In the genomic region with DNA sequence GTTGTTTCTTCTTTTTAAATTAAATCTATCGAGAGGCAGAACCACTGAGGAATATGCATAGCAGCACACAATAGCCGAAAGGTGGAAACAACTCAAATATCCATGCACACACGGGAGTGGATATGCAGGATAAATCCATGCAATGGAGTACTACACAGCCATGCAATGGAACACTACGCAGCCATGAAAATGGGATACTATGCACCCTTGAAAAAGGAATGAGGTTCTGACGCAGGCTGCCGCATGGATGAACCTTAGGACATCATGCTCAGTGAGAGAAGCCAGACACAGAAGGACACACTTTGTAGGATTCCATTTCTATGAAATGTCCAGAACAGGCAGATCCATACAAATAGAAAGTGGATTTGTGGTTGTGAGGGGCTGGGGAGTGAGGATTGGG, we compare ENCODE assay signal across 21 cellular contexts. TPM values are rescaled to one million over a fixed set of nuclear protein-coding genes. Genes with fewer than 3 reads are reported as not detected.
DNase-seq lines count a peak whose midpoint lies in the region; ATAC-seq lines count a peak whose summit lies in the region.
"Had no signal": no experiment of that assay in that cellular context is flagged by ENCODE, and none has a peak within 500 bp of the region (broad histone marks: within the 10 kb centered on the region; RNA-seq: fewer than 3 reads in every experiment).

No MANE protein-coding gene starts in this region.

- DNase-seq in activated naive CD4-positive, alpha-beta T cell treated with anti-CD3 and anti-CD28 coated beads, Interleukin-2, amount 10 ng/mL, durations not matched to agents 7 days and 5 days, result no peak
- DNase-seq in activated naive CD4-positive, alpha-beta T cell (lab: John Stamatoyannopoulos, UW), result no peak
- no peak for DNase-seq in activated T-helper 1 cell treated with anti-CD3 and anti-CD28 coated beads, Interleukin-12 subunit alpha, Interleukin-12 subunit beta, Interleukin-2, Interleukin-4 antibody, amounts not matched to agents 30 ng/mL and 10 ng/mL and 1 ng/mL, durations not matched to agents 14 hours and 24 hours and 36 hours (ENCODE audit: low spot score)
- DNase-seq in naive thymus-derived CD4-positive, alpha-beta T cell, result no peak
- DNase-seq in NCI-H345 treated with DMSO at 0.1 percent for 48 hours (lab: John Stamatoyannopoulos, UW; ENCODE audit: unreplicated experiment), result no peak
- no peak for DNase-seq in posterior vena cava (ENCODE audit: low spot score)
- DNase-seq in Right ventricle myocardium superior, result no peak
- DNase-seq: activated CD4-positive, CD25-positive, alpha-beta regulatory T cell treated with anti-CD3 and anti-CD28 coated beads, Interleukin-2, amount 50 U/mL, for 72 hours; cortex of kidney; DMS 273 treated with DMSO at 0.1 percent for 48 hours; NCI-H1105; psoas muscle had no signal

- H3K36me3 Mint-ChIP-seq in activated naive CD4-positive, alpha-beta T cell treated with anti-CD3 and anti-CD28 coated beads, Interleukin-2, amount 10 ng/mL, durations not matched to agents 7 days and 5 days, result peaks cover 29% of the 10 kb centered on the region
- peaks cover 6% of the 10 kb centered on the region for H3K36me3 Mint-ChIP-seq in activated T-helper 1 cell treated with anti-CD3 and anti-CD28 coated beads, Interleukin-12 subunit alpha, Interleukin-12 subunit beta, Interleukin-2, Interleukin-4 antibody, amounts not matched to agents 30 ng/mL and 10 ng/mL and 1 ng/mL, durations not matched to agents 14 hours and 24 hours and 36 hours (ENCODE audit: low read depth)
- H3K36me3 Mint-ChIP-seq in naive thymus-derived CD4-positive, alpha-beta T cell, result peaks cover 4 to 26% (median 20%) of the 10 kb centered on the region in 5 donors

- peaks cover 69% of the 10 kb centered on the region for H3K4me1 Mint-ChIP-seq in activated naive CD4-positive, alpha-beta T cell treated with anti-CD3 and anti-CD28 coated beads, Interleukin-2, amount 10 ng/mL, durations not matched to agents 7 days and 5 days
- H3K4me1 Mint-ChIP-seq in activated T-helper 1 cell treated with anti-CD3 and anti-CD28 coated beads, Interleukin-12 subunit alpha, Interleukin-12 subunit beta, Interleukin-2, Interleukin-4 antibody, amounts not matched to agents 30 ng/mL and 10 ng/mL and 1 ng/mL, durations not matched to agents 14 hours and 24 hours and 36 hours (ENCODE audit: low read depth), result peaks cover 31% of the 10 kb centered on the region
- H3K4me1 Mint-ChIP-seq in naive thymus-derived CD4-positive, alpha-beta T cell, result peaks cover 35 to 83% (median 54%) of the 10 kb centered on the region in 7 donors
- H3K4me1 Mint-ChIP-seq: GM23338 had no signal

- H3K4me1 ChIP-seq in naive thymus-derived CD4-positive, alpha-beta T cell (ENCODE audit: control insufficient read depth in 2 of 2, insufficient read depth in 2 of 2, low read length in 2 of 2), result peaks cover 47 to 60% of the 10 kb centered on the region in 2 donors
- H3K4me1 ChIP-seq: gastroesophageal sphincter, psoas muscle had no signal

- CTCF ChIA-PET in activated naive CD4-positive, alpha-beta T cell treated with anti-CD3 and anti-CD28 coated beads, Interleukin-2, amount 10 ng/mL, durations not matched to agents 7 days and 5 days (lab: Charles Lee), result no interaction called here
- CTCF ChIA-PET in naive thymus-derived CD4-positive, alpha-beta T cell (lab: Charles Lee), result no interaction called here

- peaks cover 10% of the 10 kb centered on the region for H3K27me3 Mint-ChIP-seq in activated naive CD4-positive, alpha-beta T cell treated with anti-CD3 and anti-CD28 coated beads, Interleukin-2, amount 10 ng/mL, durations not matched to agents 7 days and 5 days
- H3K27me3 Mint-ChIP-seq in activated T-helper 1 cell treated with anti-CD3 and anti-CD28 coated beads, Interleukin-12 subunit alpha, Interleukin-12 subunit beta, Interleukin-2, Interleukin-4 antibody, amounts not matched to agents 30 ng/mL and 10 ng/mL and 1 ng/mL, durations not matched to agents 14 hours and 24 hours and 36 hours (ENCODE audit: insufficient read depth), result peaks cover 2% of the 10 kb centered on the region
- peaks cover 0 to 11% (median 0%) of the 10 kb centered on the region in 5 donors for H3K27me3 Mint-ChIP-seq in naive thymus-derived CD4-positive, alpha-beta T cell
- H3K27me3 Mint-ChIP-seq: stimulated activated naive CD8-positive, alpha-beta T cell treated with anti-CD3 and anti-CD28 coated beads, Interleukin-15, amount 100 ng/mL, for 72 hours had no signal

- peak overlapping the region; percentile 72 for H3K27ac ChIP-seq in naive thymus-derived CD4-positive, alpha-beta T cell (ENCODE audit: low read depth, low read length)
- H3K27ac ChIP-seq: epithelial cell of prostate, gastroesophageal sphincter, KMS-11, psoas muscle had no signal

- intact Hi-C loops in activated T-helper 1 cell treated with anti-CD3 and anti-CD28 coated beads, Interleukin-12 subunit alpha, Interleukin-12 subunit beta, Interleukin-2, Interleukin-4 antibody, amounts not matched to agents 30 ng/mL and 10 ng/mL and 1 ng/mL, durations not matched to agents 14 hours and 24 hours and 36 hours (cut with micrococcal nuclease), result no loop called here
- intact Hi-C loops in naive thymus-derived CD4-positive, alpha-beta T cell (cut with micrococcal nuclease), result loop anchor here (1.0 to 2.0 kb wide), 7 partner anchors 10 to 102 kb away; partner anchors contain the start of genes P2RY8 (in 2 of the 2) and AKAP17A (in 1 of the 2)
- intact Hi-C loops in posterior vena cava (cut with DNase I) (no loop called here), Right ventricle myocardium superior (cut with DNase I) (no loop called here)

- H3K9me3 ChIP-seq in naive thymus-derived CD4-positive, alpha-beta T cell (ENCODE audit: control insufficient read depth in 2 of 3, low read length in 3 of 3), result peaks cover 0 to 10% (median 0%) of the 10 kb centered on the region in 3 experiments

- peak overlapping the region; percentile 7 for H3K4me3 ChIP-seq in naive thymus-derived CD4-positive, alpha-beta T cell (ENCODE audit: low read length)
- H3K4me3 ChIP-seq: gastroesophageal sphincter, GM23338, psoas muscle had no signal

- POLR2A ChIA-PET in naive thymus-derived CD4-positive, alpha-beta T cell (lab: Charles Lee), result no interaction called here

- peak overlapping the region; percentile 41 for H3K4me3 Mint-ChIP-seq in activated naive CD4-positive, alpha-beta T cell treated with anti-CD3 and anti-CD28 coated beads, Interleukin-2, amount 10 ng/mL, durations not matched to agents 7 days and 5 days
- H3K4me3 Mint-ChIP-seq in activated T-helper 1 cell treated with anti-CD3 and anti-CD28 coated beads, Interleukin-12 subunit alpha, Interleukin-12 subunit beta, Interleukin-2, Interleukin-4 antibody, amounts not matched to agents 30 ng/mL and 10 ng/mL and 1 ng/mL, durations not matched to agents 14 hours and 24 hours and 36 hours, result no peak overlapping the region
- H3K4me3 Mint-ChIP-seq in naive thymus-derived CD4-positive, alpha-beta T cell, result peak overlapping the region; percentile 25 to 75 (median 70)
- H3K4me3 Mint-ChIP-seq: GM23338 had no signal

- no peaks in the 10 kb centered on the region for H3K27me3 ChIP-seq in naive thymus-derived CD4-positive, alpha-beta T cell (ENCODE audit: control insufficient read depth in 2 of 2, insufficient read depth in 2 of 2, low read length in 2 of 2)

- peaks cover 25% of the 10 kb centered on the region for H3K9me3 Mint-ChIP-seq in activated naive CD4-positive, alpha-beta T cell treated with anti-CD3 and anti-CD28 coated beads, Interleukin-2, amount 10 ng/mL, durations not matched to agents 7 days and 5 days
- H3K9me3 Mint-ChIP-seq in activated T-helper 1 cell treated with anti-CD3 and anti-CD28 coated beads, Interleukin-12 subunit alpha, Interleukin-12 subunit beta, Interleukin-2, Interleukin-4 antibody, amounts not matched to agents 30 ng/mL and 10 ng/mL and 1 ng/mL, durations not matched to agents 14 hours and 24 hours and 36 hours, result peaks cover 27% of the 10 kb centered on the region
- H3K9me3 Mint-ChIP-seq in naive thymus-derived CD4-positive, alpha-beta T cell, result peaks cover 0 to 35% (median 25%) of the 10 kb centered on the region in 11 donors

- no peak for ATAC-seq in naive thymus-derived CD4-positive, alpha-beta T cell
- ATAC-seq in HG02938 (IDR thresholded peaks at IDR 0.05; ENCODE audit: unreplicated experiment) (no peak), Right ventricle myocardium superior (ENCODE audit: poor library complexity) (no peak)
- ATAC-seq: gastroesophageal sphincter, GM23338, psoas muscle had no signal

- H3K27ac Mint-ChIP-seq in activated naive CD4-positive, alpha-beta T cell treated with anti-CD3 and anti-CD28 coated beads, Interleukin-2, amount 10 ng/mL, durations not matched to agents 7 days and 5 days, result peak overlapping the region; percentile 96
- peak overlapping the region; percentile 61 for H3K27ac Mint-ChIP-seq in activated T-helper 1 cell treated with anti-CD3 and anti-CD28 coated beads, Interleukin-12 subunit alpha, Interleukin-12 subunit beta, Interleukin-2, Interleukin-4 antibody, amounts not matched to agents 30 ng/mL and 10 ng/mL and 1 ng/mL, durations not matched to agents 14 hours and 24 hours and 36 hours
- H3K27ac Mint-ChIP-seq in naive thymus-derived CD4-positive, alpha-beta T cell, result peak overlapping the region; percentile 91 to 100 (median 98)
- H3K27ac Mint-ChIP-seq: GM23338 had no signal

- no peaks in the 10 kb centered on the region for H3K36me3 ChIP-seq in naive thymus-derived CD4-positive, alpha-beta T cell (ENCODE audit: control insufficient read depth in 2 of 3, insufficient read depth in 3 of 3, low read length in 3 of 3)
- H3K36me3 ChIP-seq: gastroesophageal sphincter had no signal

RNA-seq across cellular contexts. Expression of gene P2RY8, which starts 18.4 kb away (rescaled TPM):
- total RNA-seq in activated T-helper 1 cell treated with anti-CD3 and anti-CD28 coated beads, Interleukin-12 subunit alpha, Interleukin-12 subunit beta, Interleukin-2, Interleukin-4 antibody, amounts not matched to agents 30 ng/mL and 10 ng/mL and 1 ng/mL, durations not matched to agents 14 hours and 24 hours and 36 hours, result 20.4 and 21.8 TPM in 2 replicates
- total RNA-seq in naive thymus-derived CD4-positive, alpha-beta T cell, result 100 to 1,000 TPM; 109 to 158 (median 122) TPM
- 100 to 1,000 TPM; 221 to 277 TPM for polyA plus RNA-seq in naive thymus-derived CD4-positive, alpha-beta T cell
- total RNA-seq in posterior vena cava (1 to 10 TPM; 1.4 to 2.8 TPM), Right ventricle myocardium superior (1.6 TPM)
- total RNA-seq: astrocyte, GM23338, myocyte had no signal

RNA-seq across cellular contexts. Expression of gene AKAP17A, which starts 36.0 kb away (rescaled TPM):
- total RNA-seq in activated T-helper 1 cell treated with anti-CD3 and anti-CD28 coated beads, Interleukin-12 subunit alpha, Interleukin-12 subunit beta, Interleukin-2, Interleukin-4 antibody, amounts not matched to agents 30 ng/mL and 10 ng/mL and 1 ng/mL, durations not matched to agents 14 hours and 24 hours and 36 hours, result 63.9 and 66.1 TPM in 2 replicates
- total RNA-seq in naive thymus-derived CD4-positive, alpha-beta T cell, result 100 to 1,000 TPM in 4 of 5 experiments, 10 to 100 TPM in 1; 75.7 to 165 (median 125) TPM
- 10 to 100 TPM; 19.2 to 66.9 TPM for polyA plus RNA-seq in naive thymus-derived CD4-positive, alpha-beta T cell
- total RNA-seq in posterior vena cava (10 to 100 TPM; 20.8 to 23.0 TPM), Right ventricle myocardium superior (12.4 TPM)

RNA-seq across cellular contexts. Expression of gene ASMT, which starts 59.5 kb away (rescaled TPM):
- total RNA-seq in activated T-helper 1 cell treated with anti-CD3 and anti-CD28 coated beads, Interleukin-12 subunit alpha, Interleukin-12 subunit beta, Interleukin-2, Interleukin-4 antibody, amounts not matched to agents 30 ng/mL and 10 ng/mL and 1 ng/mL, durations not matched to agents 14 hours and 24 hours and 36 hours, result not detected in 2 replicates
- under 1 TPM in 1 of 5 experiments, not detected in 4; 0.32 TPM for total RNA-seq in naive thymus-derived CD4-positive, alpha-beta T cell
- not detected for polyA plus RNA-seq in naive thymus-derived CD4-positive, alpha-beta T cell
- under 1 TPM; 0.33 to 0.97 TPM for total RNA-seq in posterior vena cava
- not detected for total RNA-seq in Right ventricle myocardium superior
- total RNA-seq: astrocyte, lower leg skin, myocyte had no signal

Comparison
In these comparisons a context has a peak if more than half of its experiments do, and no peak if none do; other contexts are left out.
1. intact Hi-C loops: an anchor here in naive thymus-derived CD4-positive, alpha-beta T cell (1.0 to 2.0 kb wide); none called in activated T-helper 1 cell treated with anti-CD3 and anti-CD28 coated beads, Interleukin-12 subunit alpha, Interleukin-12 subunit beta, Interleukin-2, Interleukin-4 antibody, amounts not matched to agents 30 ng/mL and 10 ng/mL and 1 ng/mL, durations not matched to agents 14 hours and 24 hours and 36 hours, posterior vena cava and Right ventricle myocardium superior.